24 cellular contexts compared by ENCODE assay signal in the genomic region with DNA sequence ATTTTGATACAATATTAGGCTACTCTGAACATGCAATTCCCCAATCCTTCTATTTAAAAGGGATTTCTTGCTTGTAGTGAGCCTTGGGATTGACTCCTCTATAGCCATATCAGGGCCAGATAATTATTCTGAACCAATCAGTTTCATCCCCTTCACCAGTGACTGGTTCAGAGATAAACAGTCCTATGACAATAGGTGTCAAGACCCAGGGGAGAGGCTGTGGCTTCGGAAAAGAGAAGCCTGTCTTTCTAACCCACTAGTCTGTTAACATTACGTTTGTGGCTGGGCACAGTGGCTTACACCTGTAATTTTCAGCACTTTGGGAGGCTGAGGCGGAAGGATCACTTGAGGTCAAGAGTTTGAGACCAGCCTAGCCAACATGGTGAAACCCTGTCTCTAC. TPM values are rescaled to one million over a fixed set of nuclear protein-coding genes. Genes with fewer than 3 reads are reported as not detected.
DNase-seq lines count a peak whose midpoint lies in the region; ATAC-seq, FAIRE-seq and TF ChIP-seq lines count a peak whose summit lies in the region.
"Had no signal": no experiment of that assay in that cellular context is flagged by ENCODE, and none has a peak within 500 bp of the region (broad histone marks: within the 10 kb centered on the region; RNA-seq: fewer than 3 reads in every experiment).

No MANE protein-coding gene starts in this region.

- H3K36me3 Mint-ChIP-seq in memory B cell = no peaks in the 10 kb centered on the region
- H3K36me3 Mint-ChIP-seq: CD4-positive, alpha-beta memory T cell had no signal

- POLR2A ChIA-PET in OCI-LY7 (lab: Charles Lee) = no interaction called here

- H3F3A ChIP-seq in smooth muscle cell (ENCODE audit: low read depth) = no peaks in the 10 kb centered on the region

- intact Hi-C loops in OCI-LY7 (cut with micrococcal nuclease; ENCODE audit: unreplicated experiment) (loop anchor here (10.0 kb wide), 1 partner anchor 1151 kb away; no protein-coding TSS in a partner anchor), colonic mucosa (cut with DNase I) (no loop called here)

- H3K4me1 Mint-ChIP-seq in memory B cell = peaks cover 43% of the 10 kb centered on the region

- H3K9me3 Mint-ChIP-seq in memory B cell = no peaks in the 10 kb centered on the region

- DNase-seq in OCI-LY7 (ENCODE audit: low spot score) = no peak
- no peak for DNase-seq in memory B cell (ENCODE audit: low spot score in 2 of 2)
- no peak for DNase-seq in smooth muscle cell (lab: John Stamatoyannopoulos, UW; ENCODE audit: unreplicated experiment)
- DNase-seq in activated T-cell treated with anti-CD3 and anti-CD28 coated beads, Interleukin-2, amount 50 U/mL, for 1 hour = no peak
- DNase-seq in NCI-H2029 (lab: John Stamatoyannopoulos, UW) = no peak
- DNase-seq in HTR-8/SVneo (ENCODE audit: insufficient read length, low spot score) = no peak
- DNase-seq in colonic mucosa = no peak
- DNase-seq: C1 segment of cervical spinal cord; Calu3; CD4-positive, alpha-beta memory T cell; COR-L47; DMS53; DMS79 treated with DMSO at 0.1 percent for 48 hours; GF-D8; H7; HCEC 1CT had no signal

- FAIRE-seq in HTR-8/SVneo (lab: Jason Lieb, UNC) = no peak
- FAIRE-seq: GM19239, H1 had no signal

- H3K27ac ChIP-seq in BLaER1 treated with 17β-estradiol and CSF1 and Interleukin-3, amounts not matched to agents 10 nM and 100 nM = no peak overlapping the region
- H3K27ac ChIP-seq in OCI-LY7 (ENCODE audit: low read depth, low read length, poor library complexity, severe bottlenecking) (no peak overlapping the region), smooth muscle cell (ENCODE audit: low read depth) (peak overlapping the region; percentile 38), colonic mucosa (no peak overlapping the region)
- H3K27ac ChIP-seq: GM23248 had no signal

- peak overlapping the region; percentile 38 for H3K27ac Mint-ChIP-seq in memory B cell
- H3K27ac Mint-ChIP-seq: CD4-positive, alpha-beta memory T cell had no signal

- peaks cover 4% of the 10 kb centered on the region for H3K27me3 Mint-ChIP-seq in memory B cell

- H3K4me3 Mint-ChIP-seq in memory B cell = peak overlapping the region; percentile 37
- H3K4me3 Mint-ChIP-seq: CD4-positive, alpha-beta memory T cell had no signal

- no peak for ATAC-seq in memory B cell (ENCODE audit: low read depth)

- H3K79me2 ChIP-seq in OCI-LY7 (ENCODE audit: insufficient read depth, low read depth, low read length) (no peaks in the 10 kb centered on the region), smooth muscle cell (ENCODE audit: low read depth) (no peaks in the 10 kb centered on the region)

- CTCF ChIA-PET in OCI-LY7 (lab: Charles Lee; ENCODE audit: unreplicated experiment) = no interaction called here

- no TSS peak for BruUV-seq in OCI-LY7 (replicated peaks; lab: Mats Ljungman, UMichigan)

- peaks cover 41 to 61% (median 53%) of the 10 kb centered on the region in 10 experiments for H3K4me1 ChIP-seq in BLaER1 treated with 17β-estradiol and CSF1 and Interleukin-3, amounts not matched to agents 10 nM and 100 nM
- H3K4me1 ChIP-seq in OCI-LY7 (ENCODE audit: insufficient read depth, low read length, poor library complexity, severe bottlenecking) (peaks cover 23% of the 10 kb centered on the region), smooth muscle cell (ENCODE audit: low read depth) (peaks cover 27% of the 10 kb centered on the region), colonic mucosa (no peaks in the 10 kb centered on the region)

- no peaks in the 10 kb centered on the region for H3K9me2 ChIP-seq in OCI-LY7 (ENCODE audit: insufficient read depth, low read length)

- H2AFZ ChIP-seq in OCI-LY7 (ENCODE audit: low read length) = no peak overlapping the region
- no peak overlapping the region for H2AFZ ChIP-seq in smooth muscle cell (ENCODE audit: low read depth)
- H2AFZ ChIP-seq: GM23248 had no signal

- WGBS in smooth muscle cell (ENCODE audit: low lambda C conversion rate) = 93% methylated on average over 3 of the region's 3 CpGs

- no peaks in the 10 kb centered on the region for H3K36me3 ChIP-seq in BLaER1 treated with 17β-estradiol and CSF1 and Interleukin-3, amounts not matched to agents 10 nM and 100 nM
- H3K36me3 ChIP-seq in OCI-LY7 (ENCODE audit: insufficient read depth, low read length) = no peaks in the 10 kb centered on the region
- H3K36me3 ChIP-seq in smooth muscle cell (ENCODE audit: low read depth) = no peaks in the 10 kb centered on the region
- H3K36me3 ChIP-seq in colonic mucosa = no peaks in the 10 kb centered on the region

- H3K4me2 ChIP-seq in BLaER1 treated with 17β-estradiol and CSF1 and Interleukin-3, amounts not matched to agents 10 nM and 100 nM = peak overlapping the region; percentile 25 to 94 (median 83); a peak in 20 of 22 replicates
- H3K4me2 ChIP-seq in OCI-LY7 (ENCODE audit: low read length) (peak overlapping the region; percentile 56; the same call in 1 of the 2 replicates), smooth muscle cell (no peak overlapping the region)

- no peak overlapping the region for H3K9ac ChIP-seq in BLaER1 treated with 17β-estradiol and CSF1 and Interleukin-3, amounts not matched to agents 10 nM and 100 nM
- H3K9ac ChIP-seq in smooth muscle cell (ENCODE audit: low read depth) = no peak overlapping the region
- H3K9ac ChIP-seq in colonic mucosa (ENCODE audit: low read depth in 2 of 2, low read length in 2 of 2) = no peak overlapping the region
- H3K9ac ChIP-seq: GM23248 had no signal

- peaks cover 0 to 16% (median 14%) of the 10 kb centered on the region in 11 experiments; a peak in 16 of 22 replicates for H4K20me1 ChIP-seq in BLaER1 treated with 17β-estradiol and CSF1 and Interleukin-3, amounts not matched to agents 10 nM and 100 nM
- no peaks in the 10 kb centered on the region for H4K20me1 ChIP-seq in OCI-LY7 (ENCODE audit: insufficient read depth, low read length)
- H4K20me1 ChIP-seq in smooth muscle cell (ENCODE audit: low read depth) = no peaks in the 10 kb centered on the region

- H3K27me3 ChIP-seq in BLaER1 treated with 17β-estradiol and CSF1 and Interleukin-3, amounts not matched to agents 10 nM and 100 nM = peaks cover 25 to 34% (median 28%) of the 10 kb centered on the region in 11 experiments
- H3K27me3 ChIP-seq in smooth muscle cell (ENCODE audit: low read depth) (peaks cover 13% of the 10 kb centered on the region), colonic mucosa (peaks cover 17% of the 10 kb centered on the region)

- no peak overlapping the region for H3K4me3 ChIP-seq in BLaER1 treated with 17β-estradiol and CSF1 and Interleukin-3, amounts not matched to agents 10 nM and 100 nM
- H3K4me3 ChIP-seq in OCI-LY7 (ENCODE audit: low read depth, low read length, poor library complexity, severe bottlenecking) = no peak overlapping the region
- H3K4me3 ChIP-seq in smooth muscle cell = no peak overlapping the region
- no peak overlapping the region for H3K4me3 ChIP-seq in colonic mucosa
- H3K4me3 ChIP-seq: GM23248 had no signal

- no peaks in the 10 kb centered on the region for H3K9me3 ChIP-seq in BLaER1 treated with 17β-estradiol and CSF1 and Interleukin-3, amounts not matched to agents 10 nM and 100 nM (replicated peaks in 1 of 11)
- no peaks in the 10 kb centered on the region for H3K9me3 ChIP-seq in OCI-LY7 (ENCODE audit: low read length)
- no peaks in the 10 kb centered on the region for H3K9me3 ChIP-seq in smooth muscle cell (replicated peaks; ENCODE audit: low read depth)
- no peaks in the 10 kb centered on the region for H3K9me3 ChIP-seq in colonic mucosa

- TF ChIP-seq CTCF in OCI-LY7 (conservative IDR thresholded peaks at IDR 0.05; ENCODE audit: low read length) (no peak), smooth muscle cell (IDR thresholded peaks at IDR 0.05; ENCODE audit: borderline replicate concordance, insufficient read depth, poor library complexity, severe bottlenecking) (no peak), colonic mucosa (IDR thresholded peaks at IDR 0.05) (no peak)

RNA-seq across cellular contexts. Expression of gene ISLR2, which starts 6.2 kb away (rescaled TPM):
- not detected in 2 replicates for total RNA-seq in OCI-LY7 (2014; rRNA removed; shearing (Covaris generic))
- total RNA-seq in OCI-LY7 (2022) (not detected in 2 replicates), smooth muscle cell (3.8 and 5.2 TPM in 2 replicates), colonic mucosa (under 1 TPM; 0.27 TPM)
- 2.0 and 3.0 TPM in 2 replicates for polyA plus RNA-seq in smooth muscle cell
- total RNA-seq: A172; Calu3; CD4-positive, alpha-beta memory T cell; Daoy; G401; GM23248 had no signal
- polyA plus RNA-seq: CD4-positive, alpha-beta memory T cell had no signal

RNA-seq across cellular contexts. Expression of gene GOLGA6A, which starts 41.8 kb away (rescaled TPM):
- total RNA-seq in OCI-LY7 (2014; rRNA removed; shearing (Covaris generic)) = 0.76 TPM in 1 of 2 replicates, not detected in the other
- total RNA-seq in OCI-LY7 (2022) = 0.13 and 0.63 TPM in 2 replicates
- total RNA-seq in smooth muscle cell = 0.09 and 0.13 TPM in 2 replicates
- 0.14 TPM in 1 of 2 replicates, not detected in the other for polyA plus RNA-seq in smooth muscle cell
- total RNA-seq in colonic mucosa = not detected
- total RNA-seq: A172, A673, Calu3, Daoy, G401, GM23248 had no signal
- polyA plus RNA-seq: CD4-positive, alpha-beta memory T cell; GM23248 had no signal

RNA-seq across cellular contexts. Expression of gene ISLR, which starts 49.3 kb away (rescaled TPM):
- total RNA-seq in OCI-LY7 (2014; rRNA removed; shearing (Covaris generic)) = not detected in 2 replicates
- total RNA-seq in OCI-LY7 (2022) (not detected in 2 replicates), smooth muscle cell (67.3 and 119 TPM in 2 replicates), colonic mucosa (1 to 10 TPM; 3.6 to 8.5 TPM)
- polyA plus RNA-seq in smooth muscle cell = 93.3 and 130 TPM in 2 replicates
- total RNA-seq: Calu3; CD4-positive, alpha-beta memory T cell had no signal
- polyA plus RNA-seq: CD4-positive, alpha-beta memory T cell had no signal
